In the genomic region with DNA sequence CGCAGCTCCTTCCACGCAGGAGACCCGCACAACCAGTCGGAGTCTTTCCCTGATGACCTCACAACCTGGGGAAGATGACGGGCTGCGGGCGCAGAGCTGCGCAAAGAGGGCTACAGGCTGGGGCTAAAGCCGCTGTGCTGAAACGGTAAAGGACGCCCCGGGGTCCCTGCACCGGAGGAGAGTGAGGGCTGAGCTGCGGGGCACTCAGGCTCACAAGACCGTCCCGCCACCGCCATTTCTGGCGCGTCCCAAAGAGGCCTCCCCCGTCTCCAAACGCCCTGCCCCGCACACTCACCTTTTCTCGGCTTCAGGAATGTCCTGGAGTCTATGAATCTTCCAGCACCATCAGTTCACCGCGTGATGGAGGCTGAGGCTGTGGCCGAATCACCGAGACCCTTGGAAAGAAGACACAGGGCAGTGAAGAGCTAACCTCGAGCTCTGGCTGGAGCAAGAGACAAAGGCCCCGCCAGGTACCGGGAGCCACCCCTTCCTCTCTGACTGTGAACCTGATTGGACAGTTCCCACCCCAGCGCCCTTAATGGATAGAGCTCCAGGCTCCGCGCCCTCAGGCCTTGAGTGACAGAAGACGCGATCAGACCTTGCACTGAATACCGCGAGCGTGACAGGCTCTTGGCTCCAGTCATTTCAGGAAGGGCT, we compare ENCODE assay signal across 9 cellular contexts. TPM values are rescaled to one million over a fixed set of nuclear protein-coding genes. Genes with fewer than 3 reads are reported as not detected.
DNase-seq lines count a peak whose midpoint lies in the region; ATAC-seq and TF ChIP-seq lines count a peak whose summit lies in the region.
"Had no signal": no experiment of that assay in that cellular context is flagged by ENCODE, and none has a peak within 500 bp of the region (broad histone marks: within the 10 kb centered on the region; RNA-seq: fewer than 3 reads in every experiment).

No MANE protein-coding gene starts in this region.

- peaks cover 10% of the 10 kb centered on the region for H3K27me3 Mint-ChIP-seq in activated CD4-positive, alpha-beta T cell treated with anti-CD3 and anti-CD28 coated beads for 36 hours
- H3K27me3 Mint-ChIP-seq in memory B cell, result peaks cover 5% of the 10 kb centered on the region

- H3K27ac Mint-ChIP-seq in activated CD4-positive, alpha-beta T cell treated with anti-CD3 and anti-CD28 coated beads for 36 hours, result peak overlapping the region; percentile 82
- no peak overlapping the region for H3K27ac Mint-ChIP-seq in memory B cell

- peaks cover 20% of the 10 kb centered on the region for H3K36me3 Mint-ChIP-seq in activated CD4-positive, alpha-beta T cell treated with anti-CD3 and anti-CD28 coated beads for 36 hours (ENCODE audit: low read depth)
- H3K36me3 Mint-ChIP-seq in memory B cell, result peaks cover 6% of the 10 kb centered on the region

- CTCF ChIA-PET in activated CD4-positive, alpha-beta T cell treated with anti-CD3 and anti-CD28 coated beads for 36 hours (lab: Charles Lee), result interaction anchor here (0.9 kb wide), 1 partner anchor 20 kb away, joined by 4 read pairs; no protein-coding TSS in a partner anchor

- no peak overlapping the region for H3K27ac ChIP-seq in caudate nucleus (ENCODE audit: low read depth, low read length)
- H3K27ac ChIP-seq: A549 had no signal

- H3K4me3 Mint-ChIP-seq in activated CD4-positive, alpha-beta T cell treated with anti-CD3 and anti-CD28 coated beads for 36 hours, result peak overlapping the region; percentile 82
- peak overlapping the region; percentile 88 for H3K4me3 Mint-ChIP-seq in memory B cell

- DNase-seq in activated CD4-positive, alpha-beta T cell treated with anti-CD3 and anti-CD28 coated beads for 36 hours, result peak; percentile 77
- no peak for DNase-seq in activated CD4-positive, alpha-beta T cell treated with anti-CD3 and anti-CD28 coated beads for 1 hour
- DNase-seq in caudate nucleus (lab: John Stamatoyannopoulos, UW) (peak in 48 of 61 donors; percentile 6 to 86 (median 48)), memory B cell (ENCODE audit: low spot score in 2 of 2) (no peak), ureter (ENCODE audit: low spot score) (peak; percentile 79), RKO (ENCODE audit: low spot score) (no peak), NCI-H446 treated with DMSO at 0.1 percent for 48 hours (lab: John Stamatoyannopoulos, UW) (no peak)

- peak; percentile 99 for ATAC-seq in activated CD4-positive, alpha-beta T cell treated with anti-CD3 and anti-CD28 coated beads for 36 hours
- ATAC-seq in memory B cell (ENCODE audit: low read depth), result peak; percentile 85
- ATAC-seq: A549 had no signal

- H3K9me3 Mint-ChIP-seq in activated CD4-positive, alpha-beta T cell treated with anti-CD3 and anti-CD28 coated beads for 36 hours (ENCODE audit: low read depth), result peaks cover 12% of the 10 kb centered on the region
- peaks cover 8% of the 10 kb centered on the region for H3K9me3 Mint-ChIP-seq in memory B cell

- POLR2A ChIA-PET in activated CD4-positive, alpha-beta T cell treated with anti-CD3 and anti-CD28 coated beads for 36 hours (lab: Charles Lee), result interaction anchor here (0.6 to 1.0 kb wide), 4 partner anchors 11 to 361 kb away, joined by 3 to 10 read pairs (median 4); no protein-coding TSS in a partner anchor

- peaks cover 3% of the 10 kb centered on the region for H3K4me1 Mint-ChIP-seq in activated CD4-positive, alpha-beta T cell treated with anti-CD3 and anti-CD28 coated beads for 36 hours
- peaks cover 4% of the 10 kb centered on the region for H3K4me1 Mint-ChIP-seq in memory B cell

- intact Hi-C loops in activated CD4-positive, alpha-beta T cell treated with anti-CD3 and anti-CD28 coated beads for 36 hours (cut with DNase I, micrococcal nuclease), result no loop called here

TF ChIP-seq in PFSK-1, 5 proteins besides CTCF, POLR2A, EP300 and RAD21:
- TF ChIP-seq FOXP2 (optimal IDR thresholded peaks at IDR 0.05; ENCODE audit: borderline replicate concordance, extremely low read depth, extremely low read length, insufficient read depth), result no peak
- TF ChIP-seq SIN3A (IDR thresholded peaks at IDR 0.05; ENCODE audit: borderline replicate concordance, insufficient read depth, low read length), result no peak
- no peak for TF ChIP-seq TAF1 (IDR thresholded peaks at IDR 0.05; ENCODE audit: borderline replicate concordance, insufficient read depth, low read length)
- no peak for TF ChIP-seq REST (IDR thresholded peaks at IDR 0.05; ENCODE audit: insufficient read depth in 1 of 2, low read depth in 2 of 2, low read length in 2 of 2)
- TF ChIP-seq POLR2AphosphoS5 (IDR thresholded peaks at IDR 0.05; ENCODE audit: low read depth, low read length), result peak; percentile 70; the same call in 1 of the 2 replicates

RNA-seq across cellular contexts. Expression of gene ZNF429, which starts 41.8 kb away (rescaled TPM):
- total RNA-seq in activated CD4-positive, alpha-beta T cell treated with anti-CD3 and anti-CD28 coated beads for 36 hours, result 10 to 100 TPM; 13.3 to 15.5 TPM
- 0.45 TPM for polyA plus RNA-seq in PFSK-1 (2012; ENCODE audit: insufficient read length, low read depth)
- 28.3 TPM for total RNA-seq in ureter
- polyA plus RNA-seq: A549 had no signal

Comparison
In these comparisons a context has a peak if more than half of its experiments do, and no peak if none do; other contexts are left out.
1. DNase-seq: peak in activated CD4-positive, alpha-beta T cell treated with anti-CD3 and anti-CD28 coated beads for 36 hours (single experiment), caudate nucleus (48 of 61) and ureter (single experiment); none in activated CD4-positive, alpha-beta T cell treated with anti-CD3 and anti-CD28 coated beads for 1 hour (single experiment), memory B cell (0 of 2), RKO (single experiment) and NCI-H446 treated with DMSO at 0.1 percent for 48 hours (single experiment).